In the genomic region with DNA sequence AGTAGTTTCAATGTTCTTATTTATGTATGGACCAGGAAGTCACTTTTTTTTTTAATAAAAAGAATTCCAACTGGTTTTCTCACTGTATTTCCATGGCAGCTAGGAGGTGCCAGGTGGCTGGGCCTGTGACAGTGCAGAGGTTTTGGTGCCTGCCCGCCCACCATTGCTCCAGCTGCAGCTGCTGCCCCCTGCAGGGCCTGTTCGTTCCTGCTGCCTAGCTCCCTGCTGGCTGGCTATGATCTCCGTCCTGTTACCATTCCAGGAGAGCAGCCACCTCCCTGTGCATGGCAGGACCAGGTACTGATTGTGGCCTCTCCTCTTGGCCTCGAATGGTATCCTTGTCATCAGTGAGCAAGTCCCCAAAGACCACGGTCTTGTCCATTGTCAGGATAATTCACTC, we compare ENCODE assay signal across 1 cellular context.
TF ChIP-seq lines count a peak whose summit lies in the region.

No MANE protein-coding gene starts in this region.

TF ChIP-seq in HepG2, 621 proteins besides CTCF, POLR2A, EP300 and RAD21:
- TF ChIP-seq, protein P1, sequence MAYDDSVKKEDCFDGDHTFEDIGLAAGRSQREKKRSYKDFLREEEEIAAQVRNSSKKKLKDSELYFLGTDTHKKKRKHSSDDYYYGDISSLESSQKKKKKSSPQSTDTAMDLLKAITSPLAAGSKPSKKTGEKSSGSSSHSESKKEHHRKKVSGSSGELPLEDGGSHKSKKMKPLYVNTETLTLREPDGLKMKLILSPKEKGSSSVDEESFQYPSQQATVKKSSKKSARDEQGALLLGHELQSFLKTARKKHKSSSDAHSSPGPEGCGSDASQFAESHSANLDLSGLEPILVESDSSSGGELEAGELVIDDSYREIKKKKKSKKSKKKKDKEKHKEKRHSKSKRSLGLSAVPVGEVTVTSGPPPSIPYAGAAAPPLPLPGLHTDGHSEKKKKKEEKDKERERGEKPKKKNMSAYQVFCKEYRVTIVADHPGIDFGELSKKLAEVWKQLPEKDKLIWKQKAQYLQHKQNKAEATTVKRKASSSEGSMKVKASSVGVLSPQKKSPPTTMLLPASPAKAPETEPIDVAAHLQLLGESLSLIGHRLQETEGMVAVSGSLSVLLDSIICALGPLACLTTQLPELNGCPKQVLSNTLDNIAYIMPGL (CRISPR knock-in tag; IDR thresholded peaks at IDR 0.05; ENCODE audit: borderline replicate concordance in 1 of 2, low read depth in 1 of 2): peak in 1 of 2 experiments; percentile 56; a peak in 2 of 4 replicates
- TF ChIP-seq SMC3 (IDR thresholded peaks at IDR 0.05; ENCODE audit: low read length) (0 out of 2 replicates have a peak, but pooled peaks have one; percentile 22), STAG1 (CRISPR knock-in tag; IDR thresholded peaks at IDR 0.05) (peak; percentile 47), HOXA3 (CRISPR knock-in tag; IDR thresholded peaks at IDR 0.05) (0 out of 2 replicates have a peak, but pooled peaks have one; percentile 23), TARDBP (CRISPR knock-in tag; IDR thresholded peaks at IDR 0.05) (0 out of 2 replicates have a peak, but pooled peaks have one; percentile 34), HNRNPLL (IDR thresholded peaks at IDR 0.05; ENCODE audit: low read depth, low read length, poor library complexity, severe bottlenecking) (peak; percentile 33), SAP130 (CRISPR knock-in tag; IDR thresholded peaks at IDR 0.05; ENCODE audit: low read depth) (peak; percentile 32), TEAD3 (CRISPR knock-in tag; optimal IDR thresholded peaks at IDR 0.05; ENCODE audit: borderline replicate concordance) (peak; percentile 59), MEF2D (CRISPR knock-in tag; IDR thresholded peaks at IDR 0.05) (0 out of 2 replicates have a peak, but pooled peaks have one; percentile 37)
- TF ChIP-seq, protein P2, sequence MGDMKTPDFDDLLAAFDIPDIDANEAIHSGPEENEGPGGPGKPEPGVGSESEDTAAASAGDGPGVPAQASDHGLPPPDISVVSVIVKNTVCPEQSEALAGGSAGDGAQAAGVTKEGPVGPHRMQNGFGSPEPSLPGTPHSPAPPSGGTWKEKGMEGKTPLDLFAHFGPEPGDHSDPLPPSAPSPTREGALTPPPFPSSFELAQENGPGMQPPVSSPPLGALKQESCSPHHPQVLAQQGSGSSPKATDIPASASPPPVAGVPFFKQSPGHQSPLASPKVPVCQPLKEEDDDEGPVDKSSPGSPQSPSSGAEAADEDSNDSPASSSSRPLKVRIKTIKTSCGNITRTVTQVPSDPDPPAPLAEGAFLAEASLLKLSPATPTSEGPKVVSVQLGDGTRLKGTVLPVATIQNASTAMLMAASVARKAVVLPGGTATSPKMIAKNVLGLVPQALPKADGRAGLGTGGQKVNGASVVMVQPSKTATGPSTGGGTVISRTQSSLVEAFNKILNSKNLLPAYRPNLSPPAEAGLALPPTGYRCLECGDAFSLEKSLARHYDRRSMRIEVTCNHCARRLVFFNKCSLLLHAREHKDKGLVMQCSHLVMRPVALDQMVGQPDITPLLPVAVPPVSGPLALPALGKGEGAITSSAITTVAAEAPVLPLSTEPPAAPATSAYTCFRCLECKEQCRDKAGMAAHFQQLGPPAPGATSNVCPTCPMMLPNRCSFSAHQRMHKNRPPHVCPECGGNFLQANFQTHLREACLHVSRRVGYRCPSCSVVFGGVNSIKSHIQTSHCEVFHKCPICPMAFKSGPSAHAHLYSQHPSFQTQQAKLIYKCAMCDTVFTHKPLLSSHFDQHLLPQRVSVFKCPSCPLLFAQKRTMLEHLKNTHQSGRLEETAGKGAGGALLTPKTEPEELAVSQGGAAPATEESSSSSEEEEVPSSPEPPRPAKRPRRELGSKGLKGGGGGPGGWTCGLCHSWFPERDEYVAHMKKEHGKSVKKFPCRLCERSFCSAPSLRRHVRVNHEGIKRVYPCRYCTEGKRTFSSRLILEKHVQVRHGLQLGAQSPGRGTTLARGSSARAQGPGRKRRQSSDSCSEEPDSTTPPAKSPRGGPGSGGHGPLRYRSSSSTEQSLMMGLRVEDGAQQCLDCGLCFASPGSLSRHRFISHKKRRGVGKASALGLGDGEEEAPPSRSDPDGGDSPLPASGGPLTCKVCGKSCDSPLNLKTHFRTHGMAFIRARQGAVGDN (CRISPR knock-in tag; IDR thresholded peaks at IDR 0.05): peak; percentile 54
- TF ChIP-seq, protein P3, sequence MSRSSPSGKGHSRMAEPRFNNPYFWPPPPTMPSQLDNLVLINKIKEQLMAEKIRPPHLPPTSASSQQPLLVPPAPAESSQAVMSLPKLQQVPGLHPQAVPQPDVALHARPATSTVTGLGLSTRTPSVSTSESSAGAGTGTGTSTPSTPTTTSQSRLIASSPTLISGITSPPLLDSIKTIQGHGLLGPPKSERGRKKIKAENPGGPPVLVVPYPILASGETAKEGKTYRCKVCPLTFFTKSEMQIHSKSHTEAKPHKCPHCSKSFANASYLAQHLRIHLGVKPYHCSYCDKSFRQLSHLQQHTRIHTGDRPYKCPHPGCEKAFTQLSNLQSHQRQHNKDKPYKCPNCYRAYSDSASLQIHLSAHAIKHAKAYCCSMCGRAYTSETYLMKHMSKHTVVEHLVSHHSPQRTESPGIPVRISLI (CRISPR knock-in tag; IDR thresholded peaks at IDR 0.05; ENCODE audit: borderline replicate concordance): 0 out of 2 replicates have a peak, but pooled peaks have one; percentile 4
- TF ChIP-seq, protein P4, sequence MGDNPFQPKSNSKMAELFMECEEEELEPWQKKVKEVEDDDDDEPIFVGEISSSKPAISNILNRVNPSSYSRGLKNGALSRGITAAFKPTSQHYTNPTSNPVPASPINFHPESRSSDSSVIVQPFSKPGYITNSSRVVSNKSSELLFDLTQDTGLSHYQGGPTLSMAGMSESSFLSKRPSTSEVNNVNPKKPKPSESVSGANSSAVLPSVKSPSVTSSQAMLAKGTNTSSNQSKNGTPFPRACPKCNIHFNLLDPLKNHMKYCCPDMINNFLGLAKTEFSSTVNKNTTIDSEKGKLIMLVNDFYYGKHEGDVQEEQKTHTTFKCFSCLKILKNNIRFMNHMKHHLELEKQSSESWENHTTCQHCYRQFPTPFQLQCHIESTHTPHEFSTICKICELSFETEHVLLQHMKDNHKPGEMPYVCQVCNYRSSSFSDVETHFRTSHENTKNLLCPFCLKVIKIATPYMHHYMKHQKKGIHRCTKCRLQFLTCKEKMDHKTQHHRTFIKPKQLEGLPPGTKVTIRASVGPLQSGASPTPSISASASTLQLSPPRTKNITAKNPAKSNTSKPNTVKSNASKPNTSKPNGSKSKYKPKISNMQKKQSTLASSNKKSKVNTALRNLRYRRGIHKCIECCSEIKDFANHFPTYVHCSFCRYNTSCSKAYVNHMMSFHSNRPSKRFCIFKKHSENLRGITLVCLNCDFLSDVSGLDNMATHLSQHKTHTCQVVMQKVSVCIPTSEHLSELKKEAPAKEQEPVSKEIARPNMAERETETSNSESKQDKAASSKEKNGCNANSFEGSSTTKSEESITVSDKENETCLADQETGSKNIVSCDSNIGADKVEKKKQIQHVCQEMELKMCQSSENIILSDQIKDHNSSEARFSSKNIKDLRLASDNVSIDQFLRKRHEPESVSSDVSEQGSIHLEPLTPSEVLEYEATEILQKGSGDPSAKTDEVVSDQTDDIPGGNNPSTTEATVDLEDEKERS (CRISPR knock-in tag; IDR thresholded peaks at IDR 0.05): peak; percentile 49; the same call in 1 of the 2 replicates
- TF ChIP-seq, protein P5, sequence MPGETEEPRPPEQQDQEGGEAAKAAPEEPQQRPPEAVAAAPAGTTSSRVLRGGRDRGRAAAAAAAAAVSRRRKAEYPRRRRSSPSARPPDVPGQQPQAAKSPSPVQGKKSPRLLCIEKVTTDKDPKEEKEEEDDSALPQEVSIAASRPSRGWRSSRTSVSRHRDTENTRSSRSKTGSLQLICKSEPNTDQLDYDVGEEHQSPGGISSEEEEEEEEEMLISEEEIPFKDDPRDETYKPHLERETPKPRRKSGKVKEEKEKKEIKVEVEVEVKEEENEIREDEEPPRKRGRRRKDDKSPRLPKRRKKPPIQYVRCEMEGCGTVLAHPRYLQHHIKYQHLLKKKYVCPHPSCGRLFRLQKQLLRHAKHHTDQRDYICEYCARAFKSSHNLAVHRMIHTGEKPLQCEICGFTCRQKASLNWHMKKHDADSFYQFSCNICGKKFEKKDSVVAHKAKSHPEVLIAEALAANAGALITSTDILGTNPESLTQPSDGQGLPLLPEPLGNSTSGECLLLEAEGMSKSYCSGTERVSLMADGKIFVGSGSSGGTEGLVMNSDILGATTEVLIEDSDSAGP (CRISPR knock-in tag; IDR thresholded peaks at IDR 0.05; ENCODE audit: borderline replicate concordance): peak; percentile 27; the same call in 1 of the 2 replicates
